In genomic region chr14:100375963-100376735, GRCh38 we compare ENCODE assay signal across 8 cellular contexts. TPM values are rescaled to one million over a fixed set of nuclear protein-coding genes. Genes with fewer than 3 reads are reported as not detected.
DNase-seq lines count a peak whose midpoint lies in the region; ATAC-seq and TF ChIP-seq lines count a peak whose summit lies in the region.

TSS of gene WDR25 (plus strand) at chr14:100376485.

- H3K4me3 ChIP-seq in OCI-LY1 (ENCODE audit: low read depth, low read length, poor library complexity, severe bottlenecking) (peak within 1 kb of the TSS; percentile 89), mononuclear cell (ENCODE audit: low read length) (peak within 1 kb of the TSS; percentile 79)

- H3K9me3 ChIP-seq in OCI-LY1 (ENCODE audit: low read length) = no peaks in the 10 kb centered on the region
- no peaks in the 10 kb centered on the region for H3K9me3 ChIP-seq in mononuclear cell (ENCODE audit: low read depth, low read length)

- H3K27me3 Mint-ChIP-seq in endothelial cell (ENCODE audit: unreplicated experiment) = peaks cover 8% of the 10 kb centered on the region

- peaks cover 49% of the 10 kb centered on the region for H3K4me1 Mint-ChIP-seq in endothelial cell (ENCODE audit: unreplicated experiment)

- H3K9ac ChIP-seq in OCI-LY1 (ENCODE audit: low read length) = peak within 1 kb of the TSS; percentile 80

- H3K27ac ChIP-seq in OCI-LY1 (ENCODE audit: low read depth, low read length, poor library complexity, severe bottlenecking) = peak within 1 kb of the TSS; percentile 45

- peak within 1 kb of the TSS; percentile 42; the same call in 1 of the 2 replicates for H2AFZ ChIP-seq in OCI-LY1 (ENCODE audit: low read length)

- ATAC-seq in GM21526 (IDR thresholded peaks at IDR 0.05; ENCODE audit: low FRiP score, unreplicated experiment) = peak; percentile 83

- H3K4me3 Mint-ChIP-seq in endothelial cell (ENCODE audit: unreplicated experiment) = peak within 1 kb of the TSS; percentile 97

- no peaks in the 10 kb centered on the region for H3K79me2 ChIP-seq in OCI-LY1 (ENCODE audit: insufficient read depth, low read length)

- H3K9me2 ChIP-seq in OCI-LY1 (ENCODE audit: low read depth, low read length) = no peaks in the 10 kb centered on the region

- peak within 1 kb of the TSS; percentile 100 for H3K27ac Mint-ChIP-seq in endothelial cell (ENCODE audit: unreplicated experiment)

- peak within 1 kb of the TSS; percentile 95 for H3K4me2 ChIP-seq in OCI-LY1 (ENCODE audit: low read length)

- H3K4me1 ChIP-seq in OCI-LY1 (ENCODE audit: insufficient read depth, low read length, severe bottlenecking) = peaks cover 27% of the 10 kb centered on the region
- H3K4me1 ChIP-seq in mononuclear cell (ENCODE audit: insufficient read depth, low read length) = peaks cover 55% of the 10 kb centered on the region

- peaks cover 13% of the 10 kb centered on the region for H3K36me3 Mint-ChIP-seq in endothelial cell (ENCODE audit: low read depth, unreplicated experiment)

- TF ChIP-seq CTCF in OCI-LY1 (IDR thresholded peaks at IDR 0.05; ENCODE audit: low read length) = no peak
- TF ChIP-seq CTCF in endothelial cell (IDR thresholded peaks at IDR 0.05; ENCODE audit: unreplicated experiment) = no peak

- no peaks in the 10 kb centered on the region for H3K36me3 ChIP-seq in OCI-LY1 (ENCODE audit: insufficient read depth, low read length)

- DNase-seq in DMS 273 (lab: John Stamatoyannopoulos, UW; ENCODE audit: unreplicated experiment) (peak; percentile 99), HuH-7 (ENCODE audit: low spot score) (peak; percentile 82), endothelial cell (ENCODE audit: low spot score) (peak; percentile 97)
- DNase-seq in activated CD8-positive, alpha-beta memory T cell treated with anti-CD3 and anti-CD28 coated beads, Interleukin-2, amount 50 U/mL, for 48 hours = peak; percentile 98
- peak; percentile 88 to 96 for DNase-seq in stimulated activated CD8-positive, alpha-beta memory T cell treated with anti-CD3 and anti-CD28 coated beads, Interleukin-2, amount 100 ng/mL, for 48 hours (ENCODE audit: low read depth in 2 of 2)

- H3K27me3 ChIP-seq in OCI-LY1 (ENCODE audit: insufficient read depth, low read length) (no peaks in the 10 kb centered on the region), mononuclear cell (ENCODE audit: insufficient read depth, low read length) (no peaks in the 10 kb centered on the region)

- H4K20me1 ChIP-seq in OCI-LY1 (ENCODE audit: insufficient read depth, low read length) = no peaks in the 10 kb centered on the region

- no peaks in the 10 kb centered on the region for H3F3A ChIP-seq in OCI-LY1 (ENCODE audit: insufficient read depth, low read length)

- H3K9me3 Mint-ChIP-seq in endothelial cell (ENCODE audit: unreplicated experiment) = peaks cover 3% of the 10 kb centered on the region

RNA-seq across cellular contexts. Expression of gene WDR25, which starts in this region (rescaled TPM):
- total RNA-seq in endothelial cell (ENCODE audit: unreplicated experiment) = 14.2 TPM
- 3.0 TPM for total RNA-seq in mononuclear cell

Comparison
In these comparisons a context has a peak if more than half of its experiments do, and no peak if none do; other contexts are left out.
1. Peak in every context shown above with its lines: DNase-seq, ATAC-seq, H3K4me3 ChIP-seq and H3K27ac ChIP-seq.